9 cellular contexts compared by ENCODE assay signal in genomic region chr1:190754769-190755168, GRCh38.
A peak's percentile ranks its signal among the peaks of the same experiment; 100 is the strongest.
DNase-seq lines count a peak whose midpoint lies in the region; ATAC-seq and TF ChIP-seq lines count a peak whose summit lies in the region.
"Had no signal": no experiment of that assay in that cellular context is flagged by ENCODE, and none has a peak within 500 bp of the region (broad histone marks: within the 10 kb centered on the region; RNA-seq: fewer than 3 reads in every experiment).

No MANE protein-coding gene starts in this region.

- no peaks in the 10 kb centered on the region for H3K36me3 ChIP-seq in effector memory CD4-positive, alpha-beta T cell (ENCODE audit: control insufficient read depth, insufficient read depth, low read length)

- no peak overlapping the region for H3K4me3 ChIP-seq in astrocyte of the cerebellum (ENCODE audit: low read depth, low read length)
- H3K4me3 ChIP-seq in effector memory CD4-positive, alpha-beta T cell (ENCODE audit: insufficient read depth, low read depth, low read length, poor library complexity, severe bottlenecking), result no peak overlapping the region

- no peak overlapping the region for H3K27ac ChIP-seq in effector memory CD4-positive, alpha-beta T cell (ENCODE audit: insufficient read depth, low read length, poor library complexity, severe bottlenecking)

- no peak for TF ChIP-seq CTCF in astrocyte of the cerebellum (IDR thresholded peaks at IDR 0.05; ENCODE audit: low read depth, low read length, missing control alignments)

- H3K9me3 ChIP-seq in effector memory CD4-positive, alpha-beta T cell (ENCODE audit: control insufficient read depth, low read length), result no peaks in the 10 kb centered on the region

- in situ Hi-C loops in astrocyte of the cerebellum (cut with HindIII; ENCODE audit: low sequenced_read_pairs), result no loop called here

- no peaks in the 10 kb centered on the region for H3K27me3 ChIP-seq in effector memory CD4-positive, alpha-beta T cell (replicated peaks; ENCODE audit: control insufficient read depth, insufficient read depth, low read length, poor library complexity, severe bottlenecking)

- DNase-seq in NCI-H2196 (lab: John Stamatoyannopoulos, UW; ENCODE audit: unreplicated experiment), result peak; percentile 2
- no peak for DNase-seq in NCI-H2196 treated with DMSO at 0.1 percent for 48 hours (lab: John Stamatoyannopoulos, UW; ENCODE audit: unreplicated experiment)
- DNase-seq in NCI-H2171 (lab: John Stamatoyannopoulos, UW), result peak; percentile 61
- peak; percentile 49 for DNase-seq in astrocyte of the cerebellum (ENCODE audit: low read depth)
- peak; percentile 12 for DNase-seq in pons (ENCODE audit: low spot score)
- no peak for DNase-seq in effector memory CD4-positive, alpha-beta T cell
- DNase-seq in anterior cingulate cortex (lab: John Stamatoyannopoulos, UW), result no peak
- DNase-seq: NCI-H1092 treated with DMSO at 0.1 percent for 48 hours had no signal

- H3K4me1 ChIP-seq in effector memory CD4-positive, alpha-beta T cell (ENCODE audit: control insufficient read depth, insufficient read depth, low read length, poor library complexity, severe bottlenecking), result no peaks in the 10 kb centered on the region

- no peak for ATAC-seq in GM21526 (IDR thresholded peaks at IDR 0.05; ENCODE audit: low FRiP score, unreplicated experiment)

Comparison
In these comparisons a context has a peak if more than half of its experiments do, and no peak if none do; other contexts are left out.
1. DNase-seq: peak in NCI-H2196 (single experiment), NCI-H2171 (single experiment), astrocyte of the cerebellum (single experiment) and pons (single experiment); none in NCI-H2196 treated with DMSO at 0.1 percent for 48 hours (single experiment), effector memory CD4-positive, alpha-beta T cell (0 of 3) and anterior cingulate cortex (0 of 58).